1 cellular context compared by ENCODE assay signal in the genomic region with DNA sequence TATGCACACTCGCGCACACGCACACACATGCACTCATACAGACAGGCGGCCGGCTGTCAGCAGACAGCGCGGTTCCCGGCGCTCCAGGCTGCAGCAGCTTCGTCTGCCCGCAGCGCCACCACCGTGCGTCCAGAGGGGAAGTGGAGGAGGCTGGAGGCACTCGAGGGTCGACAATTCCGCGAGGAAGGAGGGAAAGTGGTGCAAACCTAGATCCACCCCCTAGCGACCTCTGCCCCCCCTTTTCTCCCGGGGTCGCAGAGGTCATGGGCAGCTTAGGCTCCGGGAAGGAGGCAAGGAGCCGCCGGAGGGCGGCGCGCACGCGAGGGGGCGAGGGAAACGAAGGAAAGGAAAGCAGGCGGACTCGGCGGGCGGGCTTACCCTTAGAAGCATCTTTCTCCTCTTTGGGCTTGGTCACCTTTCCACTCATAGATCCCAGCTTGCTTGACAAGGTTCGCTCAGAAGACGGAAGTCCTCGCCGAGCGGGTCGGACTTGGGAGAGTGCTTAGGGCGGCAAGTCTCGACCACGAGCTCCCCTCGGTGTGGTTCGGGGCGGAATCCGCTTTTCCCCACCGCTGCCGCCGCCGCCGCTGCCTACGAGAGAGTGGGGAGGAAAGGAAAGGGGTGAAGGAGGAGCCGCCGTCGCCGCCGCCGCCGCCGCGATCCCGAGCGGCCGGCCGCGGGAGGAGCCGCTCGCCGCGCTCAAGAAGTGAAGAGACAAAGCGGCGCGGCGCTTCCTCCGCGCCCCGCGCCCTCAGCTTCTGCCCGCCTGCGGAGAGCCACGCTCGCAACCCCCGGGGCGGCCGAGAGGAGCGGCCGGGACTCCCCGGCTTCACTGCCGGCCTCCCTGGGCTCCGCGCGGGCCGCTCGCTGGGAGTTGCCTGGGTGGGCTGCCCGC.
TF ChIP-seq lines count a peak whose summit lies in the region.

No MANE protein-coding gene starts in this region.

TF ChIP-seq in IMR-90, 13 proteins besides CTCF, POLR2A, EP300 and RAD21:
- TF ChIP-seq USF2 (IDR thresholded peaks at IDR 0.05; ENCODE audit: low read depth, low read length) = no peak
- no peak for TF ChIP-seq RFX5 (IDR thresholded peaks at IDR 0.05; ENCODE audit: low read depth, low read length)
- TF ChIP-seq RCOR1 (IDR thresholded peaks at IDR 0.05; ENCODE audit: insufficient replicate concordance, low read length) = no peak
- no peak for TF ChIP-seq BHLHE40 (IDR thresholded peaks at IDR 0.05; ENCODE audit: low read depth, low read length)
- no peak for TF ChIP-seq MAFK (IDR thresholded peaks at IDR 0.05; ENCODE audit: low read depth, low read length)
- TF ChIP-seq MAZ (IDR thresholded peaks at IDR 0.05; ENCODE audit: borderline replicate concordance, low read depth, low read length) = no peak
- TF ChIP-seq SMC3 (IDR thresholded peaks at IDR 0.05; ENCODE audit: low read depth, low read length) = no peak
- TF ChIP-seq FOS (IDR thresholded peaks at IDR 0.05; ENCODE audit: low read depth, low read length) = no peak
- TF ChIP-seq CHD1 (IDR thresholded peaks at IDR 0.05; ENCODE audit: low read depth, low read length) = no peak
- TF ChIP-seq, protein P1, sequence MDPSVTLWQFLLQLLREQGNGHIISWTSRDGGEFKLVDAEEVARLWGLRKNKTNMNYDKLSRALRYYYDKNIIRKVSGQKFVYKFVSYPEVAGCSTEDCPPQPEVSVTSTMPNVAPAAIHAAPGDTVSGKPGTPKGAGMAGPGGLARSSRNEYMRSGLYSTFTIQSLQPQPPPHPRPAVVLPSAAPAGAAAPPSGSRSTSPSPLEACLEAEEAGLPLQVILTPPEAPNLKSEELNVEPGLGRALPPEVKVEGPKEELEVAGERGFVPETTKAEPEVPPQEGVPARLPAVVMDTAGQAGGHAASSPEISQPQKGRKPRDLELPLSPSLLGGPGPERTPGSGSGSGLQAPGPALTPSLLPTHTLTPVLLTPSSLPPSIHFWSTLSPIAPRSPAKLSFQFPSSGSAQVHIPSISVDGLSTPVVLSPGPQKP (IDR thresholded peaks at IDR 0.05; ENCODE audit: borderline replicate concordance, low read depth, low read length) = no peak
- no peak for TF ChIP-seq CEBPB (IDR thresholded peaks at IDR 0.05; ENCODE audit: low read depth, low read length)
- TF ChIP-seq MXI1 (IDR thresholded peaks at IDR 0.05; ENCODE audit: borderline replicate concordance, low read depth, low read length) = no peak
- TF ChIP-seq NFE2L2 (IDR thresholded peaks at IDR 0.05; ENCODE audit: low read depth, low read length) = no peak
